In genomic region chr20:17873410-17874270, GRCh38 we compare ENCODE assay signal across 8 cellular contexts.
DNase-seq lines count a peak whose midpoint lies in the region; ATAC-seq and TF ChIP-seq lines count a peak whose summit lies in the region.

No MANE protein-coding gene starts in this region.

- no peaks in the 10 kb centered on the region for H3K27me3 ChIP-seq in GM23248 (replicated peaks; ENCODE audit: insufficient read depth)
- H3K27me3 ChIP-seq in neural progenitor cell, result no peaks in the 10 kb centered on the region

- H3K4me2 ChIP-seq in GM23248 (ENCODE audit: unreplicated experiment) (peak overlapping the region; percentile 30), neural progenitor cell (no peak overlapping the region)

- peaks cover 46% of the 10 kb centered on the region for H3K4me1 Mint-ChIP-seq in neural progenitor cell

- H3K27ac Mint-ChIP-seq in neural progenitor cell, result no peak overlapping the region

- H3K4me1 ChIP-seq in GM23248 (ENCODE audit: insufficient read depth) (peaks cover 18% of the 10 kb centered on the region), neural progenitor cell (peaks cover 12% of the 10 kb centered on the region)

- peak overlapping the region; percentile 70 for H3K27ac ChIP-seq in GM23248
- H3K27ac ChIP-seq in neural progenitor cell, result no peak overlapping the region

- H3K36me3 ChIP-seq in GM23248 (ENCODE audit: low read depth) (no peaks in the 10 kb centered on the region), neural progenitor cell (no peaks in the 10 kb centered on the region)

- no peak for ATAC-seq in GM19452 (IDR thresholded peaks at IDR 0.05; ENCODE audit: unreplicated experiment)
- no peak for ATAC-seq in HG03097 (IDR thresholded peaks at IDR 0.05; ENCODE audit: low FRiP score, unreplicated experiment)
- ATAC-seq in GM21367 (IDR thresholded peaks at IDR 0.05; ENCODE audit: unreplicated experiment), result no peak

- H2AFZ ChIP-seq in GM23248 (peak overlapping the region; percentile 77), neural progenitor cell (replicated peaks) (peak overlapping the region; percentile 84)

- H4K20me1 ChIP-seq in GM23248 (ENCODE audit: insufficient read depth) (no peaks in the 10 kb centered on the region), neural progenitor cell (ENCODE audit: low read depth) (no peaks in the 10 kb centered on the region)

- H3K27me3 Mint-ChIP-seq in neural progenitor cell (ENCODE audit: insufficient read depth, low read depth), result peaks cover 7% of the 10 kb centered on the region

- H3K9ac ChIP-seq in GM23248 (peak overlapping the region; percentile 73), neural progenitor cell (no peak overlapping the region)

- H3K4me3 Mint-ChIP-seq in neural progenitor cell, result no peak overlapping the region

- peaks cover 22% of the 10 kb centered on the region for H3F3A ChIP-seq in GM23248 (ENCODE audit: insufficient read depth)
- peaks cover 5% of the 10 kb centered on the region for H3F3A ChIP-seq in neural progenitor cell (ENCODE audit: low read depth)

- TF ChIP-seq CTCF in neural progenitor cell (IDR thresholded peaks at IDR 0.05), result no peak

- in situ Hi-C loops in GM23248 (cut with MboI), result no loop called here

- H3K36me3 Mint-ChIP-seq in neural progenitor cell, result no peaks in the 10 kb centered on the region

- 34 to 37% methylated on average over 14 of the region's 14 CpGs for WGBS in GM23248 (ENCODE audit: low coverage in 1 of 2, low lambda C conversion rate in 2 of 2, missing lambda C conversion rate in 2 of 2), 2 experiments

- H3K79me2 ChIP-seq in GM23248 (ENCODE audit: insufficient read depth), result no peaks in the 10 kb centered on the region
- H3K79me2 ChIP-seq in neural progenitor cell (ENCODE audit: low read depth), result no peaks in the 10 kb centered on the region

- DNase-seq in GM23248 (peak; percentile 98), NCI-H748 (lab: John Stamatoyannopoulos, UW; ENCODE audit: unreplicated experiment) (peak; percentile 70), epidermal melanocyte (ENCODE audit: insufficient read length, low spot score) (peak; percentile 76), neural progenitor cell (ENCODE audit: low spot score) (peak; percentile 25), pons (ENCODE audit: low spot score) (no peak)

- H3K9me3 ChIP-seq in GM23248 (ENCODE audit: low read depth) (no peaks in the 10 kb centered on the region), neural progenitor cell (ENCODE audit: low read depth) (no peaks in the 10 kb centered on the region)

- H3K9me2 ChIP-seq in GM23248 (ENCODE audit: insufficient read depth), result no peaks in the 10 kb centered on the region

- H3K4me3 ChIP-seq in GM23248 (peak overlapping the region; percentile 19; the same call in 1 of the 2 replicates), neural progenitor cell (no peak overlapping the region)

- no peaks in the 10 kb centered on the region for H3K9me3 Mint-ChIP-seq in neural progenitor cell
